In the genomic region with DNA sequence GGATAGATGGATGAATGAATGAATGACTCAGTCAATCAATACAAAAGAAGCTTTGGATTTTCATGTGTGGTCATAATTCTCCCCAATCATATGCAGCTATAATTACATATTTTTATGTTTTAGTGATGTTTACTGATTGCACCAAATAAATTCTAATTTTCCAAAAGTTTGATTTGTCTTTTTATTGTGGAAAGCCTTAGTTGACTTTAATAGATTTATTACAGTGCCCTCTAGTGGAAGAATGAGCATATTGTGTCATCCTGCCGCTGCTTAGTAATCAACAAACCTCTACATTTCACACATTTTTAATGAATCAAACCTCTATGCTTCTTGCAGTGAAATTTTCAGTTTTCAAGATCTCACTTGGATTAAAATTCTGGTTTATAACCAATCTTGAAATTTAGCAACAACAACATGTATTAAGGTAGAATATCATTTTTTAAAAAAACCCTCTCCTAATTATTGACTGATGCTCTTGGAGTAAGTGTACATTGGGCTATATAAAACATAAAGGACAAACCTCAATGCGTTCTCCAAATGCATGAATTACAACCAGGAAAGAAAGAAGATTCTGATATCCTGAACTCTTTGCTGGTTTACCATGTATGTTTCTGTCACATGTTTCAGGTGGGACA, we compare ENCODE assay signal across 8 cellular contexts. TPM values are rescaled to one million over a fixed set of nuclear protein-coding genes. Genes with fewer than 3 reads are reported as not detected.
A peak's percentile ranks its signal among the peaks of the same experiment; 100 is the strongest.
DNase-seq lines count a peak whose midpoint lies in the region; ATAC-seq and TF ChIP-seq lines count a peak whose summit lies in the region.
"Had no signal": no experiment of that assay in that cellular context is flagged by ENCODE, and none has a peak within 500 bp of the region (broad histone marks: within the 10 kb centered on the region; RNA-seq: fewer than 3 reads in every experiment).

No MANE protein-coding gene starts in this region.

- DNase-seq in GM06990 (ENCODE audit: extremely low read depth, insufficient read length): no peak
- DNase-seq in WERI-Rb-1: no peak
- DNase-seq in left lobe of liver (ENCODE audit: low spot score): no peak
- DNase-seq in occipital lobe (lab: John Stamatoyannopoulos, UW): no peak
- no peak for DNase-seq in NCI-H524 treated with DMSO at 0.1 percent for 48 hours (lab: John Stamatoyannopoulos, UW)

- H3K27ac ChIP-seq in WERI-Rb-1: no peak overlapping the region

- H3K27me3 ChIP-seq in GM06990 (replicated peaks; ENCODE audit: control insufficient read depth, insufficient read depth, low read length) (no peaks in the 10 kb centered on the region), WERI-Rb-1 (ENCODE audit: insufficient read depth, low read depth, severe bottlenecking) (no peaks in the 10 kb centered on the region)

- peak; percentile 50 for ATAC-seq in HG03066 (IDR thresholded peaks at IDR 0.05; ENCODE audit: low read depth, unreplicated experiment)
- peak; percentile 73 for ATAC-seq in left lobe of liver
- no peak for ATAC-seq in HG03457 (IDR thresholded peaks at IDR 0.05; ENCODE audit: unreplicated experiment)

- H3K4me3 ChIP-seq in GM06990 (replicated peaks; ENCODE audit: low read depth, low read length) (no peak overlapping the region), WERI-Rb-1 (ENCODE audit: low read depth, low read length) (no peak overlapping the region)

- H3K36me3 ChIP-seq in GM06990 (ENCODE audit: control insufficient read depth, insufficient read depth, low read length): no peaks in the 10 kb centered on the region
- H3K36me3 ChIP-seq in WERI-Rb-1: no peaks in the 10 kb centered on the region

- TF ChIP-seq CTCF in GM06990 (IDR thresholded peaks at IDR 0.05; ENCODE audit: insufficient read depth, low read length, poor library complexity, severe bottlenecking) (peak; percentile 58), WERI-Rb-1 (IDR thresholded peaks at IDR 0.05; ENCODE audit: low read depth, low read length) (peak; percentile 37)

- H3K9me3 ChIP-seq in WERI-Rb-1 (ENCODE audit: severe bottlenecking): no peaks in the 10 kb centered on the region

RNA-seq across cellular contexts. Expression of gene PNLIP, which starts 55.6 kb away (rescaled TPM):
- total RNA-seq in left lobe of liver (3.1 TPM), occipital lobe (not detected)
- total RNA-seq: pulmonary artery endothelial cell had no signal
